In genomic region chr6:32167154-32167760, GRCh38 we compare ENCODE assay signal across 13 cellular contexts. TPM values are rescaled to one million over a fixed set of nuclear protein-coding genes. Genes with fewer than 3 reads are reported as not detected.
A peak's percentile ranks its signal among the peaks of the same experiment; 100 is the strongest.
DNase-seq lines count a peak whose midpoint lies in the region; ATAC-seq and TF ChIP-seq lines count a peak whose summit lies in the region.
"Had no signal": no experiment of that assay in that cellular context is flagged by ENCODE, and none has a peak within 500 bp of the region (broad histone marks: within the 10 kb centered on the region; RNA-seq: fewer than 3 reads in every experiment).

No MANE protein-coding gene starts in this region.

- no peak overlapping the region for H4K8ac ChIP-seq in mesendoderm (ENCODE audit: low read depth, low read length)

- no peak overlapping the region for H3K9ac ChIP-seq in mesendoderm (ENCODE audit: low read length)

- no CpG with 5 or more reads among the region's 32 CpGs for WGBS in mesendoderm (ENCODE audit: extremely low coverage, insufficient coverage, low lambda C conversion rate)

- peaks cover 3% of the 10 kb centered on the region for H3K79me1 ChIP-seq in mesendoderm (ENCODE audit: low read length)

- no peaks in the 10 kb centered on the region for H3K27me3 Mint-ChIP-seq in activated T-helper 17 cell treated with anti-CD3 and anti-CD28 coated beads, Interleukin-2, amount 50 U/mL, for 72 hours
- H3K27me3 Mint-ChIP-seq in type B pancreatic cell (no peaks in the 10 kb centered on the region), natural killer cell (ENCODE audit: low read depth in 2 of 2) (no peaks in the 10 kb centered on the region)
- H3K27me3 Mint-ChIP-seq: T-helper 17 cell had no signal

- no peak overlapping the region for H3K4ac ChIP-seq in mesendoderm (ENCODE audit: low read depth, low read length)

- ATAC-seq in left cardiac atrium (no peak), natural killer cell (no peak), HG03432 (IDR thresholded peaks at IDR 0.05; ENCODE audit: unreplicated experiment) (no peak)
- ATAC-seq in activated T-helper 17 cell treated with anti-CD3 and anti-CD28 coated beads, Interleukin-2, amount 50 U/mL, for 72 hours (replicated peaks), result no peak
- ATAC-seq: activated T-cell treated with anti-CD3 and anti-CD28 coated beads, Interleukin-2, amount 50 U/mL, for 4 hours; T-helper 17 cell had no signal

- peak overlapping the region; percentile 30 for H2BK5ac ChIP-seq in mesendoderm (ENCODE audit: low read length)

- H2AK5ac ChIP-seq in mesendoderm (ENCODE audit: low read length), result no peak overlapping the region

- no peak overlapping the region for H4K5ac ChIP-seq in mesendoderm (ENCODE audit: low read length)

- H3K36me3 ChIP-seq in cardiac muscle cell, result peaks cover 5% of the 10 kb centered on the region
- peaks cover 2% of the 10 kb centered on the region for H3K36me3 ChIP-seq in mesendoderm (ENCODE audit: control insufficient read depth, insufficient read depth, low read length)

- H3K79me2 ChIP-seq in mesendoderm (ENCODE audit: control insufficient read depth, insufficient read depth, low read length), result no peaks in the 10 kb centered on the region

- H3K23ac ChIP-seq in mesendoderm (ENCODE audit: low read length), result peak overlapping the region; percentile 89

- no peak overlapping the region for H3K4me3 ChIP-seq in cardiac muscle cell
- H3K4me3 ChIP-seq in mesendoderm (ENCODE audit: low read length), result no peak overlapping the region
- H3K4me3 ChIP-seq: thoracic aorta had no signal

- peak overlapping the region; percentile 56 for H3K56ac ChIP-seq in mesendoderm (ENCODE audit: low read length)

- no peak overlapping the region for H3K4me2 ChIP-seq in mesendoderm (ENCODE audit: low read length)

- intact Hi-C loops in left cardiac atrium (cut with DNase I), result no loop called here
- intact Hi-C loops in natural killer cell (cut with micrococcal nuclease), result no loop called here

- H3K4me1 ChIP-seq in cardiac muscle cell (ENCODE audit: low read depth), result peaks cover 26% of the 10 kb centered on the region
- no peaks in the 10 kb centered on the region for H3K4me1 ChIP-seq in mesendoderm (ENCODE audit: control insufficient read depth, low read depth, low read length)

- H3K18ac ChIP-seq in mesendoderm (ENCODE audit: low read length), result no peak overlapping the region

- no peak for DNase-seq in cardiac muscle cell (ENCODE audit: low read depth in 1 of 2, low spot score in 1 of 2)
- no peak for DNase-seq in left cardiac atrium
- DNase-seq in mesendoderm, result no peak
- DNase-seq in type B pancreatic cell (ENCODE audit: extremely low spot score, unreplicated experiment), result no peak
- no peak for DNase-seq in D341Med (ENCODE audit: low spot score)
- no peak for DNase-seq in natural killer cell
- DNase-seq: activated CD4-positive, alpha-beta T cell treated with anti-CD3 and anti-CD28 coated beads for 4 hours; activated T-cell treated with anti-CD3 and anti-CD28 coated beads, Interleukin-2, amount 50 U/mL, for 4 hours; NCI-H2171; T-helper 17 cell had no signal

- TF ChIP-seq CTCF in cardiac muscle cell (IDR thresholded peaks at IDR 0.05; ENCODE audit: low read depth, low read length), result no peak
- TF ChIP-seq CTCF in type B pancreatic cell (conservative IDR thresholded peaks at IDR 0.05), result no peak
- TF ChIP-seq CTCF in natural killer cell (IDR thresholded peaks at IDR 0.05), result no peak

- H3K27ac ChIP-seq in cardiac muscle cell (peak overlapping the region; percentile 95), mesendoderm (ENCODE audit: low read depth, low read length) (peak overlapping the region; percentile 73)
- H3K27ac ChIP-seq: thoracic aorta had no signal

- no peak overlapping the region for H3K4me3 Mint-ChIP-seq in activated T-helper 17 cell treated with anti-CD3 and anti-CD28 coated beads, Interleukin-2, amount 50 U/mL, for 72 hours
- peak overlapping the region; percentile 41 for H3K4me3 Mint-ChIP-seq in type B pancreatic cell
- no peak overlapping the region for H3K4me3 Mint-ChIP-seq in natural killer cell
- H3K4me3 Mint-ChIP-seq: activated T-cell treated with anti-CD3 and anti-CD28 coated beads, Interleukin-2, amount 50 U/mL, for 4 hours; T-helper 17 cell had no signal

- peaks cover 45% of the 10 kb centered on the region for H3K36me3 Mint-ChIP-seq in activated T-helper 17 cell treated with anti-CD3 and anti-CD28 coated beads, Interleukin-2, amount 50 U/mL, for 72 hours (ENCODE audit: low read depth)
- H3K36me3 Mint-ChIP-seq in type B pancreatic cell (peaks cover 34% of the 10 kb centered on the region), natural killer cell (no peaks in the 10 kb centered on the region)

- no peak overlapping the region for H2BK15ac ChIP-seq in mesendoderm (replicated peaks; ENCODE audit: low read depth)

- no peaks in the 10 kb centered on the region for H3K9me3 Mint-ChIP-seq in activated T-helper 17 cell treated with anti-CD3 and anti-CD28 coated beads, Interleukin-2, amount 50 U/mL, for 72 hours
- H3K9me3 Mint-ChIP-seq in type B pancreatic cell (no peaks in the 10 kb centered on the region), natural killer cell (no peaks in the 10 kb centered on the region)
- H3K9me3 Mint-ChIP-seq: activated T-cell treated with anti-CD3 and anti-CD28 coated beads, Interleukin-2, amount 50 U/mL, for 4 hours had no signal

- peaks cover 9% of the 10 kb centered on the region for H3K4me1 Mint-ChIP-seq in activated T-helper 17 cell treated with anti-CD3 and anti-CD28 coated beads, Interleukin-2, amount 50 U/mL, for 72 hours
- peaks cover 8% of the 10 kb centered on the region for H3K4me1 Mint-ChIP-seq in type B pancreatic cell (ENCODE audit: unreplicated experiment)
- peaks cover 0 to 4% of the 10 kb centered on the region in 2 donors for H3K4me1 Mint-ChIP-seq in natural killer cell

- H2BK120ac ChIP-seq in mesendoderm (ENCODE audit: low read depth, low read length), result no peak overlapping the region

- H3K27me3 ChIP-seq in cardiac muscle cell (no peaks in the 10 kb centered on the region), mesendoderm (ENCODE audit: insufficient read depth, low read length, poor library complexity) (no peaks in the 10 kb centered on the region)

- H3K9me3 ChIP-seq in cardiac muscle cell (ENCODE audit: low read depth), result no peaks in the 10 kb centered on the region
- H3K9me3 ChIP-seq: thoracic aorta had no signal

- peak overlapping the region; percentile 38 for H3K27ac Mint-ChIP-seq in activated T-helper 17 cell treated with anti-CD3 and anti-CD28 coated beads, Interleukin-2, amount 50 U/mL, for 72 hours
- H3K27ac Mint-ChIP-seq in type B pancreatic cell, result peak overlapping the region; percentile 86
- no peak overlapping the region for H3K27ac Mint-ChIP-seq in natural killer cell
- H3K27ac Mint-ChIP-seq: T-helper 17 cell had no signal

RNA-seq across cellular contexts. Expression of gene EGFL8, which starts 2.9 kb away (rescaled TPM):
- 10.2 and 18.7 TPM in 2 replicates for total RNA-seq in cardiac muscle cell
- polyA plus RNA-seq in cardiac muscle cell, result 10.1 and 15.2 TPM in 2 replicates
- 1 to 10 TPM; 7.1 to 8.7 TPM for total RNA-seq in left cardiac atrium
- 10 to 100 TPM in 1 of 2 donors, 1 to 10 TPM in 1; 6.7 to 10.1 TPM for total RNA-seq in activated T-helper 17 cell treated with anti-CD3 and anti-CD28 coated beads, Interleukin-2, amount 50 U/mL, for 72 hours
- polyA plus RNA-seq in mesendoderm (2013, experiment 1 of 2), result 15.8 TPM
- 14.7 TPM for polyA plus RNA-seq in mesendoderm (2013, experiment 2 of 2)
- 27.1 and 35.8 TPM in 2 replicates for total RNA-seq in type B pancreatic cell (ENCODE audit: low replicate concordance)
- 10 to 100 TPM; 18.2 to 22.9 (median 20.1) TPM for total RNA-seq in natural killer cell

RNA-seq across cellular contexts. Expression of gene AGPAT1, which starts 8.6 kb away (rescaled TPM):
- total RNA-seq in cardiac muscle cell, result 128 and 146 TPM in 2 replicates
- polyA plus RNA-seq in cardiac muscle cell, result 69.3 and 69.6 TPM in 2 replicates
- total RNA-seq in left cardiac atrium, result 10 to 100 TPM; 54.8 to 58.1 TPM
- total RNA-seq in activated T-helper 17 cell treated with anti-CD3 and anti-CD28 coated beads, Interleukin-2, amount 50 U/mL, for 72 hours, result 10 to 100 TPM; 26.8 to 37.5 TPM
- polyA plus RNA-seq in mesendoderm (2013, experiment 1 of 2), result 55.5 TPM
- 53.7 TPM for polyA plus RNA-seq in mesendoderm (2013, experiment 2 of 2)
- 64.1 and 76.3 TPM in 2 replicates for total RNA-seq in type B pancreatic cell (ENCODE audit: low replicate concordance)
- 10 to 100 TPM; 29.5 to 31.9 (median 31.2) TPM for total RNA-seq in natural killer cell

RNA-seq across cellular contexts. Expression of gene RNF5, which starts 10.9 kb away (rescaled TPM):
- total RNA-seq in cardiac muscle cell (180 and 188 TPM in 2 replicates), left cardiac atrium (10 to 100 TPM; 73.0 to 77.9 TPM), type B pancreatic cell (ENCODE audit: low replicate concordance) (49.4 and 69.2 TPM in 2 replicates), natural killer cell (10 to 100 TPM; 35.1 to 39.2 (median 36.6) TPM)
- 232 and 237 TPM in 2 replicates for polyA plus RNA-seq in cardiac muscle cell
- total RNA-seq in activated T-helper 17 cell treated with anti-CD3 and anti-CD28 coated beads, Interleukin-2, amount 50 U/mL, for 72 hours, result 10 to 100 TPM; 46.0 to 64.5 TPM
- polyA plus RNA-seq in mesendoderm (2013, experiment 1 of 2), result 90.3 TPM
- 86.3 TPM for polyA plus RNA-seq in mesendoderm (2013, experiment 2 of 2)

RNA-seq across cellular contexts. Expression of gene PPT2, which starts 13.3 kb away (rescaled TPM):
- total RNA-seq in cardiac muscle cell (42.7 and 147 TPM in 2 replicates), left cardiac atrium (10 to 100 TPM; 20.2 to 29.6 TPM), type B pancreatic cell (ENCODE audit: low replicate concordance) (44.1 and 46.9 TPM in 2 replicates), natural killer cell (10 to 100 TPM; 16.3 to 28.3 (median 19.0) TPM)
- 34.6 and 50.2 TPM in 2 replicates for polyA plus RNA-seq in cardiac muscle cell
- total RNA-seq in activated T-helper 17 cell treated with anti-CD3 and anti-CD28 coated beads, Interleukin-2, amount 50 U/mL, for 72 hours, result 10 to 100 TPM; 10.5 to 18.0 TPM
- polyA plus RNA-seq in mesendoderm (2013, experiment 1 of 2), result 24.5 TPM
- 23.9 TPM for polyA plus RNA-seq in mesendoderm (2013, experiment 2 of 2)

RNA-seq across cellular contexts. Expression of gene PRRT1, which starts 15.5 kb away (rescaled TPM):
- 0.78 and 4.4 TPM in 2 replicates for total RNA-seq in cardiac muscle cell
- polyA plus RNA-seq in cardiac muscle cell, result 4.9 and 6.2 TPM in 2 replicates
- under 1 TPM; 0.77 to 0.97 TPM for total RNA-seq in left cardiac atrium
- total RNA-seq in activated T-helper 17 cell treated with anti-CD3 and anti-CD28 coated beads, Interleukin-2, amount 50 U/mL, for 72 hours, result under 1 TPM; 0.17 to 0.29 TPM
- polyA plus RNA-seq in mesendoderm (2013, experiment 1 of 2), result 1.4 TPM
- polyA plus RNA-seq in mesendoderm (2013, experiment 2 of 2), result 1.2 TPM
- 1.00 and 2.7 TPM in 2 replicates for total RNA-seq in type B pancreatic cell (ENCODE audit: low replicate concordance)
- under 1 TPM; 0.38 to 0.63 (median 0.54) TPM for total RNA-seq in natural killer cell

Comparison
In these comparisons a context has a peak if more than half of its experiments do, and no peak if none do; other contexts are left out.
1. H3K27ac Mint-ChIP-seq: peak in activated T-helper 17 cell treated with anti-CD3 and anti-CD28 coated beads, Interleukin-2, amount 50 U/mL, for 72 hours (single experiment) and type B pancreatic cell (single experiment); none in natural killer cell (0 of 2).